ENCODE assay signal across 10 cellular contexts in genomic region chr6:51934098-51934497, GRCh38.
DNase-seq lines count a peak whose midpoint lies in the region; ATAC-seq and TF ChIP-seq lines count a peak whose summit lies in the region.
"Had no signal": no experiment of that assay in that cellular context is flagged by ENCODE, and none has a peak within 500 bp of the region (broad histone marks: within the 10 kb centered on the region; RNA-seq: fewer than 3 reads in every experiment).

No MANE protein-coding gene starts in this region.

- no peaks in the 10 kb centered on the region for H4K20me1 ChIP-seq in PC-9 (ENCODE audit: insufficient read depth)

- H3K4me1 Mint-ChIP-seq in activated T-helper 1 cell treated with anti-CD3 and anti-CD28 coated beads, Interleukin-12 subunit alpha, Interleukin-12 subunit beta, Interleukin-2, Interleukin-4 antibody, amounts not matched to agents 30 ng/mL and 10 ng/mL and 1 ng/mL, durations not matched to agents 14 hours and 24 hours and 36 hours (ENCODE audit: low read depth), result no peaks in the 10 kb centered on the region
- H3K4me1 Mint-ChIP-seq in T-cell, result no peaks in the 10 kb centered on the region
- H3K4me1 Mint-ChIP-seq: activated naive CD4-positive, alpha-beta T cell treated with anti-CD3 and anti-CD28 coated beads, Interleukin-2, amount 50 U/mL, for 24 hours had no signal

- H3K27me3 Mint-ChIP-seq in activated T-helper 1 cell treated with anti-CD3 and anti-CD28 coated beads, Interleukin-12 subunit alpha, Interleukin-12 subunit beta, Interleukin-2, Interleukin-4 antibody, amounts not matched to agents 30 ng/mL and 10 ng/mL and 1 ng/mL, durations not matched to agents 14 hours and 24 hours and 36 hours (ENCODE audit: insufficient read depth), result no peaks in the 10 kb centered on the region
- H3K27me3 Mint-ChIP-seq in T-cell, result no peaks in the 10 kb centered on the region

- no peaks in the 10 kb centered on the region for H3K9me3 ChIP-seq in PC-9 (ENCODE audit: insufficient read depth, low read depth)

- H3K4me1 ChIP-seq in PC-9 (replicated peaks; ENCODE audit: insufficient read depth), result no peaks in the 10 kb centered on the region

- H3K27ac ChIP-seq in PC-9, result no peak overlapping the region

- H2AFZ ChIP-seq in PC-9, result no peak overlapping the region

- no peaks in the 10 kb centered on the region for H3K9me3 Mint-ChIP-seq in activated T-helper 1 cell treated with anti-CD3 and anti-CD28 coated beads, Interleukin-12 subunit alpha, Interleukin-12 subunit beta, Interleukin-2, Interleukin-4 antibody, amounts not matched to agents 30 ng/mL and 10 ng/mL and 1 ng/mL, durations not matched to agents 14 hours and 24 hours and 36 hours
- H3K9me3 Mint-ChIP-seq in T-cell, result no peaks in the 10 kb centered on the region
- H3K9me3 Mint-ChIP-seq: activated naive CD4-positive, alpha-beta T cell treated with anti-CD3 and anti-CD28 coated beads, Interleukin-2, amount 50 U/mL, for 24 hours had no signal

- no TSS peak for BruUV-seq in PC-9 (replicated peaks; lab: Mats Ljungman, UMichigan)

- H3K79me2 ChIP-seq in PC-9 (ENCODE audit: low read depth), result no peaks in the 10 kb centered on the region

- H3K36me3 ChIP-seq in PC-9 (ENCODE audit: low read depth), result no peaks in the 10 kb centered on the region

- POLR2A ChIA-PET in GM10248 (lab: Yijun Ruan, JAX) (no interaction called here), PC-9 (lab: Charles Lee; ENCODE audit: unreplicated experiment) (no interaction called here), T-cell (lab: Charles Lee) (no interaction called here)

- peak; percentile 71 for ATAC-seq in HG02759 (IDR thresholded peaks at IDR 0.05; ENCODE audit: unreplicated experiment)
- no peak for ATAC-seq in T-cell (replicated peaks in 1 of 4)
- ATAC-seq: stimulated activated naive CD8-positive, alpha-beta T cell treated with anti-CD3 and anti-CD28 coated beads, Interleukin-15, Interleukin-2, amounts not matched to agents 100 U/mL and 50 U/mL, for 24 hours had no signal

- CTCF ChIA-PET in GM10248 (lab: Yijun Ruan, JAX) (interaction anchor here (0.6 to 2.7 kb wide), 17 partner anchors 9 to 90 kb away, joined by 3 to 26 read pairs (median 3); no protein-coding TSS in a partner anchor), PC-9 (lab: Charles Lee) (no interaction called here), T-cell (lab: Charles Lee) (interaction anchor here in 1 of 2 donors (0.5 to 0.7 kb wide), 2 partner anchors 10 to 1968 kb away, joined by 3 to 4 read pairs; no protein-coding TSS in a partner anchor)

- no peaks in the 10 kb centered on the region for H3K36me3 Mint-ChIP-seq in activated T-helper 1 cell treated with anti-CD3 and anti-CD28 coated beads, Interleukin-12 subunit alpha, Interleukin-12 subunit beta, Interleukin-2, Interleukin-4 antibody, amounts not matched to agents 30 ng/mL and 10 ng/mL and 1 ng/mL, durations not matched to agents 14 hours and 24 hours and 36 hours (ENCODE audit: low read depth)
- H3K36me3 Mint-ChIP-seq in T-cell, result no peaks in the 10 kb centered on the region
- H3K36me3 Mint-ChIP-seq: activated naive CD4-positive, alpha-beta T cell treated with anti-CD3 and anti-CD28 coated beads, Interleukin-2, amount 50 U/mL, for 24 hours had no signal

- H3K9me2 ChIP-seq in PC-9 (ENCODE audit: insufficient read depth), result no peaks in the 10 kb centered on the region

- no peak overlapping the region for H3K27ac Mint-ChIP-seq in activated T-helper 1 cell treated with anti-CD3 and anti-CD28 coated beads, Interleukin-12 subunit alpha, Interleukin-12 subunit beta, Interleukin-2, Interleukin-4 antibody, amounts not matched to agents 30 ng/mL and 10 ng/mL and 1 ng/mL, durations not matched to agents 14 hours and 24 hours and 36 hours
- H3K27ac Mint-ChIP-seq in T-cell, result no peak overlapping the region
- H3K27ac Mint-ChIP-seq: activated naive CD4-positive, alpha-beta T cell treated with anti-CD3 and anti-CD28 coated beads, Interleukin-2, amount 50 U/mL, for 24 hours had no signal

- DNase-seq in GM10248 (ENCODE audit: extremely low spot score), result peak; percentile 25
- DNase-seq in PC-9, result no peak
- DNase-seq in islet precursor cell, result peak; percentile 57
- no peak for DNase-seq in activated T-helper 1 cell treated with anti-CD3 and anti-CD28 coated beads, Interleukin-12 subunit alpha, Interleukin-12 subunit beta, Interleukin-2, Interleukin-4 antibody, amounts not matched to agents 30 ng/mL and 10 ng/mL and 1 ng/mL, durations not matched to agents 14 hours and 24 hours and 36 hours (ENCODE audit: low spot score)
- DNase-seq in stimulated activated CD4-positive, alpha-beta T cell treated with anti-CD3 and anti-CD28 coated beads, Interleukin-15, amount 100 ng/mL, for 24 hours, result no peak
- no peak for DNase-seq in T-cell
- no peak for DNase-seq in activated effector memory CD4-positive, alpha-beta T cell treated with Interleukin-2 at 50 U/mL for 16 hours
- DNase-seq: stimulated activated naive CD8-positive, alpha-beta T cell treated with anti-CD3 and anti-CD28 coated beads, Interleukin-15, Interleukin-2, amounts not matched to agents 100 U/mL and 50 U/mL, for 24 hours had no signal

- H3K4me3 ChIP-seq in PC-9, result no peak overlapping the region

- TF ChIP-seq CTCF in GM10248 (IDR thresholded peaks at IDR 0.05; ENCODE audit: control extremely low read depth, extremely low read depth, low read depth, missing control alignments) (peak; percentile 26), PC-9 (conservative IDR thresholded peaks at IDR 0.05) (peak; percentile 51; the same call in 1 of the 2 replicates)

- intact Hi-C loops in PC-9 (cut with micrococcal nuclease; ENCODE audit: unreplicated experiment), result no loop called here
- intact Hi-C loops in activated T-helper 1 cell treated with anti-CD3 and anti-CD28 coated beads, Interleukin-12 subunit alpha, Interleukin-12 subunit beta, Interleukin-2, Interleukin-4 antibody, amounts not matched to agents 30 ng/mL and 10 ng/mL and 1 ng/mL, durations not matched to agents 14 hours and 24 hours and 36 hours (cut with micrococcal nuclease), result no loop called here

- no peaks in the 10 kb centered on the region for H3F3A ChIP-seq in PC-9 (ENCODE audit: insufficient read depth, low read depth)

- H3K4me2 ChIP-seq in PC-9, result no peak overlapping the region

- no peaks in the 10 kb centered on the region; the same call in 1 of the 2 replicates for H3K27me3 ChIP-seq in PC-9 (ENCODE audit: insufficient read depth, low read depth)

- no peak overlapping the region for H3K4me3 Mint-ChIP-seq in activated T-helper 1 cell treated with anti-CD3 and anti-CD28 coated beads, Interleukin-12 subunit alpha, Interleukin-12 subunit beta, Interleukin-2, Interleukin-4 antibody, amounts not matched to agents 30 ng/mL and 10 ng/mL and 1 ng/mL, durations not matched to agents 14 hours and 24 hours and 36 hours
- H3K4me3 Mint-ChIP-seq in T-cell, result no peak overlapping the region
- H3K4me3 Mint-ChIP-seq: activated naive CD4-positive, alpha-beta T cell treated with anti-CD3 and anti-CD28 coated beads, Interleukin-2, amount 50 U/mL, for 24 hours had no signal

Comparison
In these comparisons a context has a peak if more than half of its experiments do, and no peak if none do; other contexts are left out.
1. DNase-seq: peak in GM10248 (single experiment) and islet precursor cell (single experiment); none in PC-9 (0 of 2), activated T-helper 1 cell treated with anti-CD3 and anti-CD28 coated beads, Interleukin-12 subunit alpha, Interleukin-12 subunit beta, Interleukin-2, Interleukin-4 antibody, amounts not matched to agents 30 ng/mL and 10 ng/mL and 1 ng/mL, durations not matched to agents 14 hours and 24 hours and 36 hours (single experiment), stimulated activated CD4-positive, alpha-beta T cell treated with anti-CD3 and anti-CD28 coated beads, Interleukin-15, amount 100 ng/mL, for 24 hours (single experiment), T-cell (0 of 34) and activated effector memory CD4-positive, alpha-beta T cell treated with Interleukin-2 at 50 U/mL for 16 hours (single experiment).